1 cellular context compared by ENCODE assay signal in the genomic region with DNA sequence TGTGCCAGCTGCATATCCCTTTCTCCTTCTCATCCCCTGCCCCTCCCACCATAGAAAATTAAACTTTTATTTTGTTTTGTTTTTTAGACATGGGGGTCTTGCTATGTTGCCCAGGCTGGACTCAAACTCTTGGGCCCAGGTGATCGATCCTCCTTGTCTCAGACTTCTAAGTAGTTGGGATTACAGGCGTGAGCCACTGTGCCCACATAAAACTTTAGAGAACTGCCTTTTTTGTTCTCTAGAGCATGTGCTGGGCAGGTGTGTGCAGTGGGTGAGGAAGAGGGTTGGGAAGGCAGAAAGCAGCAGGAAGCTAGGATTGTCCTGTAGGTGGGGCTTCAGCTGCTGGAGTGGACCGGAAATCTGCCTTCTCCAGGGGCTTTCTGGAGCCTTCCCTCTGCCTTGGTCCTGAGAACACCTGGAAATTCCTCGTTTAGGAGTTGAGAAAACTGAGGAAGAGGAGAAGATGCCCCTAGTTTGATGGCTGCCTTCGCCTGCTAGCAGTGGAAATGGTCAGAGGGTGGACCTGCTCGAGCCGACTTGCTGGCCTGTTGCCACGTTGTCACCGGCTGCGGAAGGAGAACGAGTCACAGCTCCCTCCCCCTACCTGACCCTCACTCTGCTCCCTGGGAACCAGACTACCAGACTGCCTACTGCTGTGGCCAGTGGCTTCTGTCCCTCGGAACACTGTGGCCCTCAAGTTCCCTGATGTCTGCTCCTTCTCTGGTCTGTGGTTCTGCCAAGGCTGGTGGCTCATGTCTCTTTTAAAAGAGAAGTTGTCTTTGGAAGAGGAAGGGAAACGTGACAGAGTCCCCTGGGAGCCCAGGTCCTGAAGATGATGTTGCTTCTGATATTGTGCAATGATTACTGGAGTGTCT.
TF ChIP-seq lines count a peak whose summit lies in the region.

No MANE protein-coding gene starts in this region.

TF ChIP-seq in K562, 482 proteins besides CTCF, POLR2A, EP300 and RAD21 (continues in another document):
- no peak for TF ChIP-seq MEF2D (tag; conservative IDR thresholded peaks at IDR 0.05; ENCODE audit: low read depth)
- peak; percentile 44 for TF ChIP-seq RBBP5 (IDR thresholded peaks at IDR 0.05; ENCODE audit: borderline replicate concordance, insufficient read depth, low read length, poor library complexity, severe bottlenecking)
- TF ChIP-seq, protein P1, sequence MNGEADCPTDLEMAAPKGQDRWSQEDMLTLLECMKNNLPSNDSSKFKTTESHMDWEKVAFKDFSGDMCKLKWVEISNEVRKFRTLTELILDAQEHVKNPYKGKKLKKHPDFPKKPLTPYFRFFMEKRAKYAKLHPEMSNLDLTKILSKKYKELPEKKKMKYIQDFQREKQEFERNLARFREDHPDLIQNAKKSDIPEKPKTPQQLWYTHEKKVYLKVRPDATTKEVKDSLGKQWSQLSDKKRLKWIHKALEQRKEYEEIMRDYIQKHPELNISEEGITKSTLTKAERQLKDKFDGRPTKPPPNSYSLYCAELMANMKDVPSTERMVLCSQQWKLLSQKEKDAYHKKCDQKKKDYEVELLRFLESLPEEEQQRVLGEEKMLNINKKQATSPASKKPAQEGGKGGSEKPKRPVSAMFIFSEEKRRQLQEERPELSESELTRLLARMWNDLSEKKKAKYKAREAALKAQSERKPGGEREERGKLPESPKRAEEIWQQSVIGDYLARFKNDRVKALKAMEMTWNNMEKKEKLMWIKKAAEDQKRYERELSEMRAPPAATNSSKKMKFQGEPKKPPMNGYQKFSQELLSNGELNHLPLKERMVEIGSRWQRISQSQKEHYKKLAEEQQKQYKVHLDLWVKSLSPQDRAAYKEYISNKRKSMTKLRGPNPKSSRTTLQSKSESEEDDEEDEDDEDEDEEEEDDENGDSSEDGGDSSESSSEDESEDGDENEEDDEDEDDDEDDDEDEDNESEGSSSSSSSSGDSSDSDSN (IDR thresholded peaks at IDR 0.05; ENCODE audit: borderline replicate concordance in 1 of 2, low read depth in 2 of 2, low read length in 2 of 2) = 0 out of 4 replicates have a peak, but pooled peaks of 1 of the 2 experiments have one; percentile 54
- no peak for TF ChIP-seq KDM4B (IDR thresholded peaks at IDR 0.05; ENCODE audit: borderline replicate concordance in 2 of 2, low read depth in 1 of 2)
- TF ChIP-seq ZNF449 (CRISPR knock-in tag; IDR thresholded peaks at IDR 0.05) = no peak
- peak; percentile 71 for TF ChIP-seq EP400 (IDR thresholded peaks at IDR 0.05)
- TF ChIP-seq, protein P2, sequence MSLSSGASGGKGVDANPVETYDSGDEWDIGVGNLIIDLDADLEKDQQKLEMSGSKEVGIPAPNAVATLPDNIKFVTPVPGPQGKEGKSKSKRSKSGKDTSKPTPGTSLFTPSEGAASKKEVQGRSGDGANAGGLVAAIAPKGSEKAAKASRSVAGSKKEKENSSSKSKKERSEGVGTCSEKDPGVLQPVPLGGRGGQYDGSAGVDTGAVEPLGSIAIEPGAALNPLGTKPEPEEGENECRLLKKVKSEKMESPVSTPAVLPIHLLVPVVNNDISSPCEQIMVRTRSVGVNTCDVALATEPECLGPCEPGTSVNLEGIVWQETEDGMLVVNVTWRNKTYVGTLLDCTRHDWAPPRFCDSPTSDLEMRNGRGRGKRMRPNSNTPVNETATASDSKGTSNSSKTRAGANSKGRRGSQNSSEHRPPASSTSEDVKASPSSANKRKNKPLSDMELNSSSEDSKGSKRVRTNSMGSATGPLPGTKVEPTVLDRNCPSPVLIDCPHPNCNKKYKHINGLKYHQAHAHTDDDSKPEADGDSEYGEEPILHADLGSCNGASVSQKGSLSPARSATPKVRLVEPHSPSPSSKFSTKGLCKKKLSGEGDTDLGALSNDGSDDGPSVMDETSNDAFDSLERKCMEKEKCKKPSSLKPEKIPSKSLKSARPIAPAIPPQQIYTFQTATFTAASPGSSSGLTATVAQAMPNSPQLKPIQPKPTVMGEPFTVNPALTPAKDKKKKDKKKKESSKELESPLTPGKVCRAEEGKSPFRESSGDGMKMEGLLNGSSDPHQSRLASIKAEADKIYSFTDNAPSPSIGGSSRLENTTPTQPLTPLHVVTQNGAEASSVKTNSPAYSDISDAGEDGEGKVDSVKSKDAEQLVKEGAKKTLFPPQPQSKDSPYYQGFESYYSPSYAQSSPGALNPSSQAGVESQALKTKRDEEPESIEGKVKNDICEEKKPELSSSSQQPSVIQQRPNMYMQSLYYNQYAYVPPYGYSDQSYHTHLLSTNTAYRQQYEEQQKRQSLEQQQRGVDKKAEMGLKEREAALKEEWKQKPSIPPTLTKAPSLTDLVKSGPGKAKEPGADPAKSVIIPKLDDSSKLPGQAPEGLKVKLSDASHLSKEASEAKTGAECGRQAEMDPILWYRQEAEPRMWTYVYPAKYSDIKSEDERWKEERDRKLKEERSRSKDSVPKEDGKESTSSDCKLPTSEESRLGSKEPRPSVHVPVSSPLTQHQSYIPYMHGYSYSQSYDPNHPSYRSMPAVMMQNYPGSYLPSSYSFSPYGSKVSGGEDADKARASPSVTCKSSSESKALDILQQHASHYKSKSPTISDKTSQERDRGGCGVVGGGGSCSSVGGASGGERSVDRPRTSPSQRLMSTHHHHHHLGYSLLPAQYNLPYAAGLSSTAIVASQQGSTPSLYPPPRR (CRISPR knock-in tag; IDR thresholded peaks at IDR 0.05; ENCODE audit: borderline replicate concordance) = no peak
- no peak for TF ChIP-seq COPS2 (conservative IDR thresholded peaks at IDR 0.05)
- no peak for TF ChIP-seq ETV6 (IDR thresholded peaks at IDR 0.05; ENCODE audit: borderline replicate concordance in 1 of 2, low read depth in 2 of 2, low read length in 1 of 2)
- TF ChIP-seq ETV6 (CRISPR knock-in tag; IDR thresholded peaks at IDR 0.05; ENCODE audit: borderline replicate concordance) = no peak
- TF ChIP-seq ZNF785 (CRISPR knock-in tag; IDR thresholded peaks at IDR 0.05) = no peak
- TF ChIP-seq SIN3A (IDR thresholded peaks at IDR 0.05; ENCODE audit: borderline replicate concordance in 2 of 2, control insufficient read depth in 1 of 2, low read depth in 2 of 2, low read length in 2 of 2) = no peak
- TF ChIP-seq HDGF (IDR thresholded peaks at IDR 0.05) = no peak
- no peak for TF ChIP-seq ZNF57 (CRISPR knock-in tag; IDR thresholded peaks at IDR 0.05)
- no peak for TF ChIP-seq IRF2 (CRISPR knock-in tag; IDR thresholded peaks at IDR 0.05)
- TF ChIP-seq PTRF (tag; IDR thresholded peaks at IDR 0.05) = no peak
- TF ChIP-seq ZHX1 (conservative IDR thresholded peaks at IDR 0.05; ENCODE audit: low read length) = no peak
- TF ChIP-seq HLTF (IDR thresholded peaks at IDR 0.05) = no peak
- TF ChIP-seq CGGBP1 (CRISPR knock-in tag; IDR thresholded peaks at IDR 0.05) = no peak
- no peak for TF ChIP-seq SMAD2 (IDR thresholded peaks at IDR 0.05; ENCODE audit: low read depth, low read length)
- TF ChIP-seq, protein P3, sequence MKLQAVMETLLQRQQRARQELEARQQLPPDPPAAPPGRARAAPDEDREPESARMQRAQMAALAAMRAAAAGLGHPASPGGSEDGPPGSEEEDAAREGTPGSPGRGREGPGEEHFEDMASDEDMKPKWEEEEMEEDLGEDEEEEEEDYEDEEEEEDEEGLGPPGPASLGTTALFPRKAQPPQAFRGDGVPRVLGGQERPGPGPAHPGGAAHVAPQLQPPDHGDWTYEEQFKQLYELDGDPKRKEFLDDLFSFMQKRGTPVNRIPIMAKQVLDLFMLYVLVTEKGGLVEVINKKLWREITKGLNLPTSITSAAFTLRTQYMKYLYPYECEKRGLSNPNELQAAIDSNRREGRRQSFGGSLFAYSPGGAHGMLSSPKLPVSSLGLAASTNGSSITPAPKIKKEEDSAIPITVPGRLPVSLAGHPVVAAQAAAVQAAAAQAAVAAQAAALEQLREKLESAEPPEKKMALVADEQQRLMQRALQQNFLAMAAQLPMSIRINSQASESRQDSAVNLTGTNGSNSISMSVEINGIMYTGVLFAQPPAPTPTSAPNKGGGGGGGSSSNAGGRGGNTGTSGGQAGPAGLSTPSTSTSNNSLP (IDR thresholded peaks at IDR 0.05; ENCODE audit: borderline replicate concordance, low read depth, low read length) = no peak
- TF ChIP-seq TSHZ1 (CRISPR knock-in tag; IDR thresholded peaks at IDR 0.05) = no peak
- TF ChIP-seq, protein P4, sequence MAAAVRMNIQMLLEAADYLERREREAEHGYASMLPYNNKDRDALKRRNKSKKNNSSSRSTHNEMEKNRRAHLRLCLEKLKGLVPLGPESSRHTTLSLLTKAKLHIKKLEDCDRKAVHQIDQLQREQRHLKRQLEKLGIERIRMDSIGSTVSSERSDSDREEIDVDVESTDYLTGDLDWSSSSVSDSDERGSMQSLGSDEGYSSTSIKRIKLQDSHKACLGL (CRISPR knock-in tag; IDR thresholded peaks at IDR 0.05; ENCODE audit: borderline replicate concordance, poor library complexity, severe bottlenecking) = no peak
- no peak for TF ChIP-seq MXI1 (IDR thresholded peaks at IDR 0.05; ENCODE audit: low read depth, low read length)
- no peak for TF ChIP-seq ZNF507 (tag; conservative IDR thresholded peaks at IDR 0.05)
- no peak for TF ChIP-seq DEAF1 (CRISPR knock-in tag; IDR thresholded peaks at IDR 0.05)
- no peak for TF ChIP-seq MYNN (IDR thresholded peaks at IDR 0.05)
- TF ChIP-seq MYNN (CRISPR knock-in tag; IDR thresholded peaks at IDR 0.05) = no peak
- no peak for TF ChIP-seq ZNF445 (CRISPR knock-in tag; IDR thresholded peaks at IDR 0.05; ENCODE audit: low read depth)
- TF ChIP-seq STAT5B (CRISPR knock-in tag; IDR thresholded peaks at IDR 0.05) = no peak
- TF ChIP-seq, protein P5, sequence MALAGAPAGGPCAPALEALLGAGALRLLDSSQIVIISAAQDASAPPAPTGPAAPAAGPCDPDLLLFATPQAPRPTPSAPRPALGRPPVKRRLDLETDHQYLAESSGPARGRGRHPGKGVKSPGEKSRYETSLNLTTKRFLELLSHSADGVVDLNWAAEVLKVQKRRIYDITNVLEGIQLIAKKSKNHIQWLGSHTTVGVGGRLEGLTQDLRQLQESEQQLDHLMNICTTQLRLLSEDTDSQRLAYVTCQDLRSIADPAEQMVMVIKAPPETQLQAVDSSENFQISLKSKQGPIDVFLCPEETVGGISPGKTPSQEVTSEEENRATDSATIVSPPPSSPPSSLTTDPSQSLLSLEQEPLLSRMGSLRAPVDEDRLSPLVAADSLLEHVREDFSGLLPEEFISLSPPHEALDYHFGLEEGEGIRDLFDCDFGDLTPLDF (CRISPR knock-in tag; IDR thresholded peaks at IDR 0.05) = no peak
- TF ChIP-seq NR3C1 (CRISPR knock-in tag; IDR thresholded peaks at IDR 0.05) = no peak
- TF ChIP-seq CTBP1 (IDR thresholded peaks at IDR 0.05; ENCODE audit: borderline replicate concordance) = peak; percentile 38; the same call in 1 of the 2 replicates
